1 cellular context compared by ENCODE assay signal in genomic region chr2:32006992-32007391, GRCh38.
TF ChIP-seq lines count a peak whose summit lies in the region.

No MANE protein-coding gene starts in this region.

TF ChIP-seq in GM12878, 131 proteins besides CTCF, POLR2A, EP300 and RAD21:
- TF ChIP-seq RAD51 (IDR thresholded peaks at IDR 0.05) (no peak), EGR1 (IDR thresholded peaks at IDR 0.05; ENCODE audit: borderline replicate concordance in 1 of 2, low read depth in 2 of 2, low read length in 2 of 2) (no peak), YY1 (IDR thresholded peaks at IDR 0.05; ENCODE audit: low read depth, low read length) (no peak), ZBTB40 (IDR thresholded peaks at IDR 0.05; ENCODE audit: borderline replicate concordance) (no peak), CBX3 (IDR thresholded peaks at IDR 0.05; ENCODE audit: borderline replicate concordance, low read depth) (no peak), SRF (IDR thresholded peaks at IDR 0.05; ENCODE audit: low read depth in 2 of 2, low read length in 2 of 2) (no peak), CHD4 (IDR thresholded peaks at IDR 0.05) (no peak)
TF ChIP-seq in GM12878: peak in this region for 0.
